ENCODE assay signal across 1 cellular context in the genomic region with DNA sequence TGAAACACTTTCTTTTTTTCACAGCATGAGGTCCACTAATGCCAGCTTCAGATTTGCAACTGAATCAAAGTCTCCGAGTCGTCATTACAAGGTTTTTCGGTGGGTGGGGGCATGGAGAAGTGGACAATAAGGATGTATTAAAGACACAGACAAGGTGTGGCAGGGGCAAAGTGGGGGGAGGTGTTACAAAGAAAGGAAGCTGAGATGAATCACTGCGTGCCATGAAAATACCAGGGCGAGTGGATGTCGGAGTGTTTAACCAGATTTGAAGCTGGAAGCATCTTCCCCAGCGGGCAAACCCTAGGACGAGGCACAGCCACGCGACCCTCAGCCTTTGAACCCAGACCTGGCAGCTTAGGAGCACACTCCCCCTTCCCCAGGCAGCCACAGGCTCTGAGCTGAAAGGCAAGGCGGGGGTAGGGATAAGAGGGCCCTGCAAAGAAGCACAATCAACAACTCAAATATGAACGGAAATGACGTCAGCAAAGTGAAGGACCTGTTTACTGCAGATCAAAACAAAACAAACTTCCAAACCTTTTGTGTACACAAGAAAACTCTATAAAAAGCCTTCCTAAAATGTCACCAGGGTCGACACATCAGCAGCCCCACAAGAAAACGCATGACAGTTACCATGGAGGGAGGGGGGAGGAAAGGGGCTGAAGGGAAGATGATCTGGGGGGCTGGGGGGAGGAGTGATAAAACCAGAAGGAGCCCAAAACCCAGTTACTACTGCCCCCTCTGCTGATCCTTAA.
TF ChIP-seq lines count a peak whose summit lies in the region.

No MANE protein-coding gene starts in this region.

TF ChIP-seq in HepG2, 621 proteins besides CTCF, POLR2A, EP300 and RAD21 (continued from another document and continues in another):
- TF ChIP-seq, protein P1, sequence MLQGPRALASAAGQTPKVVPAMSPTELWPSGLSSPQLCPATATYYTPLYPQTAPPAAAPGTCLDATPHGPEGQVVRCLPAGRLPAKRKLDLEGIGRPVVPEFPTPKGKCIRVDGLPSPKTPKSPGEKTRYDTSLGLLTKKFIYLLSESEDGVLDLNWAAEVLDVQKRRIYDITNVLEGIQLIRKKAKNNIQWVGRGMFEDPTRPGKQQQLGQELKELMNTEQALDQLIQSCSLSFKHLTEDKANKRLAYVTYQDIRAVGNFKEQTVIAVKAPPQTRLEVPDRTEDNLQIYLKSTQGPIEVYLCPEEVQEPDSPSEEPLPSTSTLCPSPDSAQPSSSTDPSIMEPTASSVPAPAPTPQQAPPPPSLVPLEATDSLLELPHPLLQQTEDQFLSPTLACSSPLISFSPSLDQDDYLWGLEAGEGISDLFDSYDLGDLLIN (CRISPR knock-in tag; IDR thresholded peaks at IDR 0.05; ENCODE audit: borderline replicate concordance), result no peak
- no peak for TF ChIP-seq ZNF792 (CRISPR knock-in tag; IDR thresholded peaks at IDR 0.05)
- no peak for TF ChIP-seq CENPX (CRISPR knock-in tag; IDR thresholded peaks at IDR 0.05)
- TF ChIP-seq, protein P2, sequence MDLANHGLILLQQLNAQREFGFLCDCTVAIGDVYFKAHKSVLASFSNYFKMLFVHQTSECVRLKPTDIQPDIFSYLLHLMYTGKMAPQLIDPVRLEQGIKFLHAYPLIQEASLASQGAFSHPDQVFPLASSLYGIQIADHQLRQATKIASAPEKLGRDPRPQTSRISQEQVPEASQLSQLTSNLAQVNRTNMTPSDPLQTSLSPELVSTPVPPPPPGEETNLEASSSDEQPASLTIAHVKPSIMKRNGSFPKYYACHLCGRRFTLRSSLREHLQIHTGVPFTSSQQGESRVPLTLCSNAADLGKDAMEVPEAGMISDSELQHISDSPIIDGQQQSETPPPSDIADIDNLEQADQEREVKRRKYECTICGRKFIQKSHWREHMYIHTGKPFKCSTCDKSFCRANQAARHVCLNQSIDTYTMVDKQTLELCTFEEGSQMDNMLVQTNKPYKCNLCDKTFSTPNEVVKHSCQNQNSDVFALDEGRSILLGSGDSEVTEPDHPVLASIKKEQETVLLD (CRISPR knock-in tag; IDR thresholded peaks at IDR 0.05; ENCODE audit: low read depth), result no peak
- TF ChIP-seq MLLT10 (CRISPR knock-in tag; IDR thresholded peaks at IDR 0.05), result no peak
- no peak for TF ChIP-seq MBD4 (IDR thresholded peaks at IDR 0.05; ENCODE audit: borderline replicate concordance, low read length)
- 0 out of 2 replicates have a peak, but pooled peaks have one; percentile 8 for TF ChIP-seq RBAK (CRISPR knock-in tag; IDR thresholded peaks at IDR 0.05)
- TF ChIP-seq, protein P3, sequence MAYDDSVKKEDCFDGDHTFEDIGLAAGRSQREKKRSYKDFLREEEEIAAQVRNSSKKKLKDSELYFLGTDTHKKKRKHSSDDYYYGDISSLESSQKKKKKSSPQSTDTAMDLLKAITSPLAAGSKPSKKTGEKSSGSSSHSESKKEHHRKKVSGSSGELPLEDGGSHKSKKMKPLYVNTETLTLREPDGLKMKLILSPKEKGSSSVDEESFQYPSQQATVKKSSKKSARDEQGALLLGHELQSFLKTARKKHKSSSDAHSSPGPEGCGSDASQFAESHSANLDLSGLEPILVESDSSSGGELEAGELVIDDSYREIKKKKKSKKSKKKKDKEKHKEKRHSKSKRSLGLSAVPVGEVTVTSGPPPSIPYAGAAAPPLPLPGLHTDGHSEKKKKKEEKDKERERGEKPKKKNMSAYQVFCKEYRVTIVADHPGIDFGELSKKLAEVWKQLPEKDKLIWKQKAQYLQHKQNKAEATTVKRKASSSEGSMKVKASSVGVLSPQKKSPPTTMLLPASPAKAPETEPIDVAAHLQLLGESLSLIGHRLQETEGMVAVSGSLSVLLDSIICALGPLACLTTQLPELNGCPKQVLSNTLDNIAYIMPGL (CRISPR knock-in tag; IDR thresholded peaks at IDR 0.05; ENCODE audit: borderline replicate concordance in 1 of 2, low read depth in 1 of 2), result 0 out of 4 replicates have a peak, but pooled peaks of 1 of the 2 experiments have one; percentile 28
- TF ChIP-seq, protein P4, sequence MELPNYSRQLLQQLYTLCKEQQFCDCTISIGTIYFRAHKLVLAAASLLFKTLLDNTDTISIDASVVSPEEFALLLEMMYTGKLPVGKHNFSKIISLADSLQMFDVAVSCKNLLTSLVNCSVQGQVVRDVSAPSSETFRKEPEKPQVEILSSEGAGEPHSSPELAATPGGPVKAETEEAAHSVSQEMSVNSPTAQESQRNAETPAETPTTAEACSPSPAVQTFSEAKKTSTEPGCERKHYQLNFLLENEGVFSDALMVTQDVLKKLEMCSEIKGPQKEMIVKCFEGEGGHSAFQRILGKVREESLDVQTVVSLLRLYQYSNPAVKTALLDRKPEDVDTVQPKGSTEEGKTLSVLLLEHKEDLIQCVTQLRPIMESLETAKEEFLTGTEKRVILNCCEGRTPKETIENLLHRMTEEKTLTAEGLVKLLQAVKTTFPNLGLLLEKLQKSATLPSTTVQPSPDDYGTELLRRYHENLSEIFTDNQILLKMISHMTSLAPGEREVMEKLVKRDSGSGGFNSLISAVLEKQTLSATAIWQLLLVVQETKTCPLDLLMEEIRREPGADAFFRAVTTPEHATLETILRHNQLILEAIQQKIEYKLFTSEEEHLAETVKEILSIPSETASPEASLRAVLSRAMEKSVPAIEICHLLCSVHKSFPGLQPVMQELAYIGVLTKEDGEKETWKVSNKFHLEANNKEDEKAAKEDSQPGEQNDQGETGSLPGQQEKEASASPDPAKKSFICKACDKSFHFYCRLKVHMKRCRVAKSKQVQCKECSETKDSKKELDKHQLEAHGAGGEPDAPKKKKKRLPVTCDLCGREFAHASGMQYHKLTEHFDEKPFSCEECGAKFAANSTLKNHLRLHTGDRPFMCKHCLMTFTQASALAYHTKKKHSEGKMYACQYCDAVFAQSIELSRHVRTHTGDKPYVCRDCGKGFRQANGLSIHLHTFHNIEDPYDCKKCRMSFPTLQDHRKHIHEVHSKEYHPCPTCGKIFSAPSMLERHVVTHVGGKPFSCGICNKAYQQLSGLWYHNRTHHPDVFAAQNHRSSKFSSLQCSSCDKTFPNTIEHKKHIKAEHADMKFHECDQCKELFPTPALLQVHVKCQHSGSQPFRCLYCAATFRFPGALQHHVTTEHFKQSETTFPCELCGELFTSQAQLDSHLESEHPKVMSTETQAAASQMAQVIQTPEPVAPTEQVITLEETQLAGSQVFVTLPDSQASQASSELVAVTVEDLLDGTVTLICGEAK (IDR thresholded peaks at IDR 0.05), result no peak
- TF ChIP-seq, protein P4 (CRISPR knock-in tag; IDR thresholded peaks at IDR 0.05), result no peak; the same call in 1 of the 2 replicates
- peak; percentile 65 for TF ChIP-seq BORCS8-MEF2B (CRISPR knock-in tag; IDR thresholded peaks at IDR 0.05)
- peak; percentile 82 for TF ChIP-seq FOSL2 (CRISPR knock-in tag; IDR thresholded peaks at IDR 0.05)
- TF ChIP-seq PHF5A (CRISPR knock-in tag; IDR thresholded peaks at IDR 0.05; ENCODE audit: low read depth, unreplicated experiment), result peak; percentile 54
- TF ChIP-seq KAT7 (CRISPR knock-in tag; IDR thresholded peaks at IDR 0.05; ENCODE audit: borderline replicate concordance), result peak; percentile 64; the same call in 1 of the 2 replicates
- TF ChIP-seq, protein P5, sequence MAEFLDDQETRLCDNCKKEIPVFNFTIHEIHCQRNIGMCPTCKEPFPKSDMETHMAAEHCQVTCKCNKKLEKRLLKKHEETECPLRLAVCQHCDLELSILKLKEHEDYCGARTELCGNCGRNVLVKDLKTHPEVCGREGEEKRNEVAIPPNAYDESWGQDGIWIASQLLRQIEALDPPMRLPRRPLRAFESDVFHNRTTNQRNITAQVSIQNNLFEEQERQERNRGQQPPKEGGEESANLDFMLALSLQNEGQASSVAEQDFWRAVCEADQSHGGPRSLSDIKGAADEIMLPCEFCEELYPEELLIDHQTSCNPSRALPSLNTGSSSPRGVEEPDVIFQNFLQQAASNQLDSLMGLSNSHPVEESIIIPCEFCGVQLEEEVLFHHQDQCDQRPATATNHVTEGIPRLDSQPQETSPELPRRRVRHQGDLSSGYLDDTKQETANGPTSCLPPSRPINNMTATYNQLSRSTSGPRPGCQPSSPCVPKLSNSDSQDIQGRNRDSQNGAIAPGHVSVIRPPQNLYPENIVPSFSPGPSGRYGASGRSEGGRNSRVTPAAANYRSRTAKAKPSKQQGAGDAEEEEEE (CRISPR knock-in tag; IDR thresholded peaks at IDR 0.05; ENCODE audit: borderline replicate concordance), result 0 out of 2 replicates have a peak, but pooled peaks have one; percentile 42
- peak; percentile 28; the same call in 1 of the 2 replicates for TF ChIP-seq FOXK2 (IDR thresholded peaks at IDR 0.05)
- TF ChIP-seq, protein P6, sequence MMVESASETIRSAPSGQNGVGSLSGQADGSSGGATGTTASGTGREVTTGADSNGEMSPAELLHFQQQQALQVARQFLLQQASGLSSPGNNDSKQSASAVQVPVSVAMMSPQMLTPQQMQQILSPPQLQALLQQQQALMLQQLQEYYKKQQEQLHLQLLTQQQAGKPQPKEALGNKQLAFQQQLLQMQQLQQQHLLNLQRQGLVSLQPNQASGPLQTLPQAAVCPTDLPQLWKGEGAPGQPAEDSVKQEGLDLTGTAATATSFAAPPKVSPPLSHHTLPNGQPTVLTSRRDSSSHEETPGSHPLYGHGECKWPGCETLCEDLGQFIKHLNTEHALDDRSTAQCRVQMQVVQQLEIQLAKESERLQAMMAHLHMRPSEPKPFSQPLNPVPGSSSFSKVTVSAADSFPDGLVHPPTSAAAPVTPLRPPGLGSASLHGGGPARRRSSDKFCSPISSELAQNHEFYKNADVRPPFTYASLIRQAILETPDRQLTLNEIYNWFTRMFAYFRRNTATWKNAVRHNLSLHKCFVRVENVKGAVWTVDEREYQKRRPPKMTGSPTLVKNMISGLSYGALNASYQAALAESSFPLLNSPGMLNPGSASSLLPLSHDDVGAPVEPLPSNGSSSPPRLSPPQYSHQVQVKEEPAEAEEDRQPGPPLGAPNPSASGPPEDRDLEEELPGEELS (CRISPR knock-in tag; IDR thresholded peaks at IDR 0.05), result peak; percentile 88
- peak; percentile 54; the same call in 1 of the 2 replicates for TF ChIP-seq RXRB (CRISPR knock-in tag; IDR thresholded peaks at IDR 0.05; ENCODE audit: borderline replicate concordance)
- no peak for TF ChIP-seq ZSCAN22 (CRISPR knock-in tag; IDR thresholded peaks at IDR 0.05)
- no peak for TF ChIP-seq TCF12 (IDR thresholded peaks at IDR 0.05)
- TF ChIP-seq TCF12 (CRISPR knock-in tag; IDR thresholded peaks at IDR 0.05), result no peak; the same call in 1 of the 2 replicates
- no peak for TF ChIP-seq KLF12 (CRISPR knock-in tag; IDR thresholded peaks at IDR 0.05; ENCODE audit: borderline replicate concordance)
- peak; percentile 68; the same call in 1 of the 2 replicates for TF ChIP-seq THYN1 (CRISPR knock-in tag; IDR thresholded peaks at IDR 0.05; ENCODE audit: borderline replicate concordance, low read depth)
- peak; percentile 74 for TF ChIP-seq RARA (CRISPR knock-in tag; IDR thresholded peaks at IDR 0.05)
- TF ChIP-seq ZNF12 (CRISPR knock-in tag; IDR thresholded peaks at IDR 0.05), result no peak
- TF ChIP-seq NONO (IDR thresholded peaks at IDR 0.05), result no peak
- TF ChIP-seq NONO (CRISPR knock-in tag; conservative IDR thresholded peaks at IDR 0.05), result 0 out of 2 replicates have a peak, but pooled peaks have one; percentile 26
- TF ChIP-seq NR2C2 (CRISPR knock-in tag; IDR thresholded peaks at IDR 0.05; ENCODE audit: borderline replicate concordance), result peak; percentile 70; the same call in 1 of the 2 replicates
- peak; percentile 62 for TF ChIP-seq DPF2 (CRISPR knock-in tag; IDR thresholded peaks at IDR 0.05; ENCODE audit: borderline replicate concordance, low read depth)
- TF ChIP-seq, protein P7, sequence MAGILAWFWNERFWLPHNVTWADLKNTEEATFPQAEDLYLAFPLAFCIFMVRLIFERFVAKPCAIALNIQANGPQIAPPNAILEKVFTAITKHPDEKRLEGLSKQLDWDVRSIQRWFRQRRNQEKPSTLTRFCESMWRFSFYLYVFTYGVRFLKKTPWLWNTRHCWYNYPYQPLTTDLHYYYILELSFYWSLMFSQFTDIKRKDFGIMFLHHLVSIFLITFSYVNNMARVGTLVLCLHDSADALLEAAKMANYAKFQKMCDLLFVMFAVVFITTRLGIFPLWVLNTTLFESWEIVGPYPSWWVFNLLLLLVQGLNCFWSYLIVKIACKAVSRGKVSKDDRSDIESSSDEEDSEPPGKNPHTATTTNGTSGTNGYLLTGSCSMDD (CRISPR knock-in tag; IDR thresholded peaks at IDR 0.05), result no peak
- peak; percentile 76; the same call in 1 of the 2 replicates for TF ChIP-seq ZNF556 (CRISPR knock-in tag; IDR thresholded peaks at IDR 0.05; ENCODE audit: borderline replicate concordance)
- TF ChIP-seq MED8 (CRISPR knock-in tag; IDR thresholded peaks at IDR 0.05; ENCODE audit: insufficient replicate concordance), result no peak
- TF ChIP-seq SNRNP70 (IDR thresholded peaks at IDR 0.05; ENCODE audit: low read depth, low read length), result no peak
- TF ChIP-seq AHR (CRISPR knock-in tag; IDR thresholded peaks at IDR 0.05), result 0 out of 2 replicates have a peak, but pooled peaks have one; percentile 30
- TF ChIP-seq TBL1XR1 (IDR thresholded peaks at IDR 0.05; ENCODE audit: borderline replicate concordance, low read length, partially characterized antibody), result peak; percentile 58
- 0 out of 2 replicates have a peak, but pooled peaks have one; percentile 73 for TF ChIP-seq SSRP1 (CRISPR knock-in tag; IDR thresholded peaks at IDR 0.05)
